Comparison of ENCODE assay signal across 20 cellular contexts in genomic region chr22:30471616-30472318, GRCh38. TPM values are rescaled to one million over a fixed set of nuclear protein-coding genes. Genes with fewer than 3 reads are reported as not detected.
"Had no signal": no experiment of that assay in that cellular context is flagged by ENCODE, and none has a peak within 500 bp of the region (broad histone marks: within the 10 kb centered on the region; RNA-seq: fewer than 3 reads in every experiment).

Gene SEC14L3, minus strand, starts transcription at chr22:30472017. Its CDS starts 59 bp downstream, at chr22:30471958.

- H3K4me1 ChIP-seq: parathyroid adenoma had no signal

- H3K4me1 Mint-ChIP-seq: activated naive CD8-positive, alpha-beta T cell treated with anti-CD3 and anti-CD28 coated beads, Interleukin-2, amount 50 U/mL, for 24 hours; brain had no signal

- H3K4me3 ChIP-seq: smooth muscle cell, thoracic aorta had no signal

- H3K9me3 Mint-ChIP-seq: activated CD4-positive, alpha-beta T cell treated with anti-CD3 and anti-CD28 coated beads, Interleukin-2, amount 10 ng/mL, durations not matched to agents 24 days and 14 days; activated CD8-positive, alpha-beta T cell treated with anti-CD3 and anti-CD28 coated beads for 36 hours; activated naive CD4-positive, alpha-beta T cell treated with anti-CD3 and anti-CD28 coated beads for 36 hours; activated naive CD8-positive, alpha-beta T cell treated with anti-CD3 and anti-CD28 coated beads, Interleukin-2, amount 50 U/mL, for 24 hours; activated T-cell treated with anti-CD3 and anti-CD28 coated beads, Interleukin-2, amount 50 U/mL, for 24 hours; brain; stimulated activated effector memory CD8-positive, alpha-beta T cell treated with anti-CD3 and anti-CD28 coated beads, Interleukin-12 subunit alpha, Interleukin-12 subunit beta, amount 100 ng/mL, for 72 hours had no signal

- H3K4me3 Mint-ChIP-seq: activated CD4-positive, alpha-beta T cell treated with anti-CD3 and anti-CD28 coated beads, Interleukin-2, amount 10 ng/mL, durations not matched to agents 24 days and 14 days; activated CD8-positive, alpha-beta T cell treated with anti-CD3 and anti-CD28 coated beads for 36 hours; activated naive CD4-positive, alpha-beta T cell treated with anti-CD3 and anti-CD28 coated beads for 36 hours; activated naive CD8-positive, alpha-beta T cell treated with anti-CD3 and anti-CD28 coated beads, Interleukin-2, amount 50 U/mL, for 24 hours; activated T-cell treated with anti-CD3 and anti-CD28 coated beads, Interleukin-2, amount 50 U/mL, for 24 hours; brain; naive thymus-derived CD8-positive, alpha-beta T cell; stimulated activated effector memory CD8-positive, alpha-beta T cell treated with anti-CD3 and anti-CD28 coated beads, Interleukin-12 subunit alpha, Interleukin-12 subunit beta, amount 100 ng/mL, for 72 hours had no signal

- DNase-seq: activated CD4-positive, alpha-beta T cell treated with anti-CD3 and anti-CD28 coated beads, Interleukin-2, amount 10 ng/mL, durations not matched to agents 24 days and 14 days; activated CD8-positive, alpha-beta T cell treated with anti-CD3 and anti-CD28 coated beads for 36 hours; activated naive CD4-positive, alpha-beta T cell treated with anti-CD3 and anti-CD28 coated beads for 36 hours; activated naive CD8-positive, alpha-beta T cell treated with anti-CD3 and anti-CD28 coated beads, Interleukin-2, amount 50 U/mL, for 24 hours; activated T-cell treated with anti-CD3 and anti-CD28 coated beads, Interleukin-2, amount 50 U/mL, for 24 hours; cortex of kidney; left ventricle myocardium superior; naive thymus-derived CD8-positive, alpha-beta T cell; stimulated activated CD4-positive, alpha-beta T cell treated with anti-CD3 and anti-CD28 coated beads, Interleukin-4, amount 100 ng/mL, for 24 hours had no signal

- H3K36me3 Mint-ChIP-seq: brain; naive thymus-derived CD8-positive, alpha-beta T cell; stimulated activated effector memory CD8-positive, alpha-beta T cell treated with anti-CD3 and anti-CD28 coated beads, Interleukin-12 subunit alpha, Interleukin-12 subunit beta, amount 100 ng/mL, for 72 hours had no signal

- H3K27ac ChIP-seq: parathyroid adenoma, thoracic aorta had no signal

- H3K27ac Mint-ChIP-seq: activated CD4-positive, alpha-beta T cell treated with anti-CD3 and anti-CD28 coated beads, Interleukin-2, amount 10 ng/mL, durations not matched to agents 24 days and 14 days; activated CD8-positive, alpha-beta T cell treated with anti-CD3 and anti-CD28 coated beads for 36 hours; activated naive CD4-positive, alpha-beta T cell treated with anti-CD3 and anti-CD28 coated beads for 36 hours; activated naive CD8-positive, alpha-beta T cell treated with anti-CD3 and anti-CD28 coated beads, Interleukin-2, amount 50 U/mL, for 24 hours; activated T-cell treated with anti-CD3 and anti-CD28 coated beads, Interleukin-2, amount 50 U/mL, for 24 hours; brain had no signal

- H3K9me3 ChIP-seq: thoracic aorta had no signal

- H3K36me3 ChIP-seq: thoracic aorta had no signal

- ATAC-seq: activated CD8-positive, alpha-beta T cell treated with anti-CD3 and anti-CD28 coated beads for 36 hours; activated naive CD8-positive, alpha-beta T cell treated with anti-CD3 and anti-CD28 coated beads, Interleukin-2, amount 50 U/mL, for 24 hours; left ventricle myocardium superior; naive thymus-derived CD8-positive, alpha-beta T cell; sciatic nerve; stimulated activated effector memory CD8-positive, alpha-beta T cell treated with anti-CD3 and anti-CD28 coated beads, Interleukin-12 subunit alpha, Interleukin-12 subunit beta, amount 100 ng/mL, for 72 hours had no signal

RNA-seq across cellular contexts. Expression of gene SEC14L3, which starts in this region (rescaled TPM):
- total RNA-seq: activated CD4-positive, alpha-beta T cell treated with anti-CD3 and anti-CD28 coated beads, Interleukin-2, amount 10 ng/mL, durations not matched to agents 24 days and 14 days; activated CD8-positive, alpha-beta T cell treated with anti-CD3 and anti-CD28 coated beads for 36 hours; activated naive CD4-positive, alpha-beta T cell treated with anti-CD3 and anti-CD28 coated beads for 36 hours; frontal cortex; kidney epithelial cell; left ventricle myocardium superior; mesenteric fat pad; naive thymus-derived CD8-positive, alpha-beta T cell; sciatic nerve; smooth muscle cell; T-helper 1 cell treated with Interleukin-12 subunit alpha and Interleukin-12 subunit beta and Interleukin-4 antibody, amounts not matched to agents 30 ng/mL and 1 ng/mL, for 36 hours; thoracic aorta; urinary bladder had no signal
